2 cellular contexts compared by ENCODE assay signal in the genomic region with DNA sequence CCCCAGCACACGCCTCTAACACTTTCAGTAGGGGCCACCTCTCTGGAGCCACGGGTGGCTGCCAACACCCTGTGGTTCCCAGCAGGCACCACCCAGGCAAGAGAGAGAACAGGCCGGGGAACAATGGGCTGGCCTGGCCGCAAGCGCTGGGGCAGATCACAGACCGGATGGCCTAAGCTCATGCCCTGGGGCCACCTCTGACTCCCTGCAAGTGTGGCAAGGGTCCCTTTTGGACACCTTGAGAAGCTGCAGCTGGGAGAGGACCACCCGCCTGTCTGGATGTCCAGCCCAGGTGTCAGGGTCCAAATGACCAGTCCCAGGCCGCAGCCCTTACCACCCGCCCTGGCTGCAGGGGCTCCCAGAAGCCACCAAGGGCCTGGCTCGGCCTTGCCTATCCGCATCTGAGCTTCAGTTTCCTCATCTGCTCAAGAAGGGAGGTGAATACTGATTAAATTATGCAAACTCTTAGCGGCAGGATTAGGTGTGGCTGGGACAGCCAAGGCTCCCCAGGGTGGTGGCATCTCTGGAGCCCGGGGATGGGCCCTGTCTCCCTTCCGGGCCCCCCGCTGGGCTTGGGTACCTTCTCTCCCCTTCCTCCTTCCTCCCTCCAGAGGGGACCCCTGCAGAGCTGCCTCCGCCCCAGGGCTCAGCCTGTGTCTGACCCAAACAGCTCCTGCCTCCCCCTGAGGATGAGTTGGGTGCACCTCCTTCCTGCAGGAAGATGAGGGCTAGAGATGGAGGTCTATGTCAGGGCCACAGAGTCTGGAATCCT.
TF ChIP-seq lines count a peak whose summit lies in the region.

No MANE protein-coding gene starts in this region.

TF ChIP-seq in Ishikawa, 13 proteins besides CTCF, POLR2A, EP300 and RAD21:
- TF ChIP-seq ZBTB7A (IDR thresholded peaks at IDR 0.05; ENCODE audit: low read depth): no peak
- peak; percentile 90 for TF ChIP-seq NFIC (IDR thresholded peaks at IDR 0.05)
- TF ChIP-seq YY1 (IDR thresholded peaks at IDR 0.05; ENCODE audit: low read depth): 0 out of 2 replicates have a peak, but pooled peaks have one; percentile 44
- TF ChIP-seq TCF12 (IDR thresholded peaks at IDR 0.05; ENCODE audit: low read depth): peak; percentile 82
- TF ChIP-seq TEAD4 (IDR thresholded peaks at IDR 0.05): peak; percentile 44
TF ChIP-seq in Ishikawa: peak in this region for 4.

TF ChIP-seq in K562, 482 proteins besides CTCF, POLR2A, EP300 and RAD21:
- TF ChIP-seq POLR2G (IDR thresholded peaks at IDR 0.05; ENCODE audit: low read depth, low read length) (0 out of 2 replicates have a peak, but pooled peaks have one; percentile 10), BMI1 (IDR thresholded peaks at IDR 0.05; ENCODE audit: low read length) (no peak)
TF ChIP-seq in K562: peak in this region for 1.
